In the genomic region with DNA sequence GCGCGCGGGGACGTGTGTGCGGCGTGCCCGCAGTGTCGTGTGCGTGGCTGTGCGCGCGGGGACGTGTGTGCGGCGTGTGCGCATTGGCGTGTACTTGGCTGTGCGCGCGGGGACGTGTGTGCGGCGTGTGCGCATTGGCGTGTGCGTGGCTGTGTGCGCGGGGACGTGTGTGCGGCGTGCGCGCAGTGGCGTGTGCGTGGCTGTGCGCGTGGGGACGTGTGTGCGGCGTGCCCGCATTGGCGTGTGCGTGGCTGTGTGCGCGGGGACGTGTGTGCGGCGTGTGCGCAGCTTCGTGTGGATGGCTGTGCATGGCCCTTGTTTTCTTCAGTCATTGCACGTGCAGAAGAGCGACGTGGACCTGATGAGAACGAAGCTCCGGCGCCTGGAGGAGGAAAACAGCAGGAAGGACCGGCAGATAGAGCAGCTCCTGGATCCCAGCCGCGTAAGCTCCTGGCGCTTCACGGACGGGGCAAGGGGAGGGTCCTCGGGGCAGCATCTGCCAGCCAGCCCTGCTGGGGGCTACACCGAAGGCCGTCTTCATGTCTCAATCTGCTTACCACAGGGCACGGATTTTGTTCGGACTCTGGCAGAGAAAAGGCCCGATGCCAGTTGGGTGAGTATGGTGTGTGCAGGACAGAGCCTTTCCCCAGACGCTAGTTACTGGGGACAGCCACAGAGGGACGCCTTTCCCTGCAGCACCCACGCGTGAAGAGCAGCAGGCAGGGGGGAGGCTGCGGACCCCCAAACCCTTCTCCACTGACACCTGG, we compare ENCODE assay signal across 23 cellular contexts.
"Had no signal": no experiment of that assay in that cellular context is flagged by ENCODE, and none has a peak within 500 bp of the region (broad histone marks: within the 10 kb centered on the region; RNA-seq: fewer than 3 reads in every experiment).

No MANE protein-coding gene starts in this region.

- H3K4me3 ChIP-seq: coronary artery, esophagus squamous epithelium, prostate gland, sigmoid colon, spleen, tibial artery, upper lobe of left lung, uterus had no signal

- H3K27ac Mint-ChIP-seq: mesothelial cell of epicardium; naive thymus-derived CD4-positive, alpha-beta T cell; stimulated activated memory B cell treated with anti-CD40 and anti-IgM and Interleukin-4, amounts not matched to agents 10 μg/mL and 1 μg/mL and 100 μg/mL, for 72 hours had no signal

- H3K27me3 ChIP-seq: esophagus squamous epithelium, sigmoid colon, spleen, testis, tibial artery, upper lobe of left lung, uterus had no signal

- H3K4me1 ChIP-seq: esophagus squamous epithelium, prostate gland, sigmoid colon, spleen, testis, tibial artery, upper lobe of left lung, uterus had no signal

- H3K4me3 Mint-ChIP-seq: mesothelial cell of epicardium; naive thymus-derived CD4-positive, alpha-beta T cell; stimulated activated memory B cell treated with anti-CD40 and anti-IgM and Interleukin-4, amounts not matched to agents 10 μg/mL and 1 μg/mL and 100 μg/mL, for 72 hours had no signal

- H3K9me3 Mint-ChIP-seq: mesothelial cell of epicardium; naive thymus-derived CD4-positive, alpha-beta T cell; stimulated activated memory B cell treated with anti-CD40 and anti-IgM and Interleukin-4, amounts not matched to agents 10 μg/mL and 1 μg/mL and 100 μg/mL, for 72 hours had no signal

- H3K27me3 Mint-ChIP-seq: naive thymus-derived CD4-positive, alpha-beta T cell; stimulated activated memory B cell treated with anti-CD40 and anti-IgM and Interleukin-4, amounts not matched to agents 10 μg/mL and 1 μg/mL and 100 μg/mL, for 72 hours had no signal

- H3K36me3 ChIP-seq: uterus had no signal

- H3K27ac ChIP-seq: coronary artery, esophagus squamous epithelium, prostate gland, sigmoid colon, spleen, testis, tibial artery, upper lobe of left lung, uterus had no signal

- FAIRE-seq: endothelial cell of umbilical vein, kidney had no signal

- H3K9me3 ChIP-seq: esophagus squamous epithelium, prostate gland, sigmoid colon, spleen, testis, tibial artery, upper lobe of left lung, uterus had no signal

- DNase-seq: dermis blood vessel endothelial cell; effector memory CD4-positive, alpha-beta T cell; esophagus squamous epithelium; foreskin melanocyte; glutamatergic neuron; kidney; mesenchymal stem cell; naive thymus-derived CD4-positive, alpha-beta T cell; right cardiac atrium; sigmoid colon; spleen; stimulated activated CD4-positive, alpha-beta T cell treated with anti-CD3 and anti-CD28 coated beads, Interleukin-4, amount 100 ng/mL, for 4 hours; stimulated activated naive CD8-positive, alpha-beta T cell treated with anti-CD3 and anti-CD28 coated beads, Interleukin-15, Interleukin-2, amounts not matched to agents 100 U/mL and 50 U/mL, for 24 hours; substantia nigra; testis; tibial artery; upper lobe of left lung; uterus had no signal

- H3K4me1 Mint-ChIP-seq: mesothelial cell of epicardium; stimulated activated memory B cell treated with anti-CD40 and anti-IgM and Interleukin-4, amounts not matched to agents 10 μg/mL and 1 μg/mL and 100 μg/mL, for 72 hours had no signal
